8 cellular contexts compared by ENCODE assay signal in genomic region chr1:154760469-154760933, GRCh38.
DNase-seq lines count a peak whose midpoint lies in the region; ATAC-seq, FAIRE-seq and TF ChIP-seq lines count a peak whose summit lies in the region.

No MANE protein-coding gene starts in this region.

- no peaks in the 10 kb centered on the region for H3K27me3 ChIP-seq in Caco-2 (replicated peaks; ENCODE audit: control insufficient read depth, insufficient read depth, low read length)
- H3K27me3 ChIP-seq in HUES64 (ENCODE audit: insufficient read depth, low read length): peaks cover 34% of the 10 kb centered on the region
- no peaks in the 10 kb centered on the region; a peak in 2 of 5 replicates for H3K27me3 ChIP-seq in HepG2 (ENCODE audit: control insufficient read depth in 1 of 2, insufficient read depth in 2 of 2, low read length in 2 of 2)

- TF ChIP-seq POLR2A in HepG2 (IDR thresholded peaks at IDR 0.05; ENCODE audit: insufficient read depth in 1 of 2, low read depth in 2 of 2, low read length in 2 of 2): no peak

- no peak overlapping the region for H2AFZ ChIP-seq in HepG2 (ENCODE audit: low read length)

- H3K4me1 Mint-ChIP-seq in Caco-2 (ENCODE audit: low read depth, unreplicated experiment): peaks cover 5% of the 10 kb centered on the region
- peaks cover 12% of the 10 kb centered on the region for H3K4me1 Mint-ChIP-seq in central memory CD8-positive, alpha-beta T cell

- H3K27ac ChIP-seq in HUES64 (ENCODE audit: low read depth, low read length): no peak overlapping the region
- H3K27ac ChIP-seq in HepG2 (ENCODE audit: extremely low read length, insufficient read depth, low read length): no peak overlapping the region

- peak; percentile 97 for ATAC-seq in central memory CD8-positive, alpha-beta T cell (replicated peaks; ENCODE audit: extremely low read depth, poor library complexity, severe bottlenecking)
- ATAC-seq in HepG2 (peak; percentile 99), GM18873 (IDR thresholded peaks at IDR 0.05; ENCODE audit: low FRiP score, unreplicated experiment) (no peak), HG03108 (IDR thresholded peaks at IDR 0.05; ENCODE audit: unreplicated experiment) (no peak)

- H3K36me3 ChIP-seq in Caco-2 (ENCODE audit: control insufficient read depth, insufficient read depth, low read length): no peaks in the 10 kb centered on the region
- H3K36me3 ChIP-seq in HUES64 (ENCODE audit: insufficient read depth, low read length): no peaks in the 10 kb centered on the region
- no peaks in the 10 kb centered on the region for H3K36me3 ChIP-seq in HepG2 (replicated peaks in 1 of 2; ENCODE audit: control insufficient read depth in 1 of 2, insufficient read depth in 2 of 2, low read length in 2 of 2)

- H3K27ac Mint-ChIP-seq in Caco-2 (ENCODE audit: unreplicated experiment): no peak overlapping the region
- no peak overlapping the region for H3K27ac Mint-ChIP-seq in central memory CD8-positive, alpha-beta T cell (ENCODE audit: low read depth)

- TF ChIP-seq CTCF in Caco-2 (IDR thresholded peaks at IDR 0.05; ENCODE audit: insufficient read depth in 1 of 2, low read depth in 1 of 2, low read length in 1 of 2, severe bottlenecking in 1 of 2, unreplicated experiment in 1 of 2) (peak; percentile 82 to 93), HepG2 (CRISPR knock-in tag; IDR thresholded peaks at IDR 0.05) (peak; percentile 87)

- H3K9me3 Mint-ChIP-seq in Caco-2 (ENCODE audit: unreplicated experiment): no peaks in the 10 kb centered on the region
- H3K9me3 Mint-ChIP-seq in central memory CD8-positive, alpha-beta T cell: no peaks in the 10 kb centered on the region

- peak; percentile 84 for TF ChIP-seq RAD21 in HepG2 (CRISPR knock-in tag; IDR thresholded peaks at IDR 0.05)

- TF ChIP-seq EP300 in HepG2 (IDR thresholded peaks at IDR 0.05; ENCODE audit: low read depth in 2 of 2, low read length in 2 of 2): no peak
- no peak for TF ChIP-seq EP300 in HepG2 (CRISPR knock-in tag; IDR thresholded peaks at IDR 0.05; ENCODE audit: borderline replicate concordance)

- no peaks in the 10 kb centered on the region; the same call in 1 of the 2 replicates for H3K4me1 ChIP-seq in Caco-2
- H3K4me1 ChIP-seq in HUES64 (ENCODE audit: insufficient read depth, low read length): no peaks in the 10 kb centered on the region
- no peaks in the 10 kb centered on the region for H3K4me1 ChIP-seq in HepG2 (ENCODE audit: insufficient read depth, low read length)

- POLR2A ChIA-PET in Caco-2 (lab: Charles Lee): no interaction called here
- POLR2A ChIA-PET in HepG2 (lab: Yijun Ruan, JAX): no interaction called here

- peak; percentile 79 to 91 for DNase-seq in Caco-2
- peak; percentile 79 for DNase-seq in activated CD4-positive, alpha-beta T cell treated with anti-CD3 and anti-CD28 coated beads for 1 hour
- DNase-seq in central memory CD8-positive, alpha-beta T cell (ENCODE audit: low spot score in 2 of 2): peak; percentile 72 to 82
- DNase-seq in HepG2 (ENCODE audit: low spot score): peak; percentile 17
- peak; percentile 62 for DNase-seq in stimulated activated CD8-positive, alpha-beta memory T cell treated with anti-CD3 and anti-CD28 coated beads, Interleukin-12 subunit alpha, Interleukin-12 subunit beta, amount 100 ng/mL, for 24 hours (ENCODE audit: extremely low read depth)

- peaks cover 39% of the 10 kb centered on the region for H3K27me3 Mint-ChIP-seq in Caco-2 (ENCODE audit: insufficient read depth, unreplicated experiment)
- H3K27me3 Mint-ChIP-seq in central memory CD8-positive, alpha-beta T cell: peaks cover 34% of the 10 kb centered on the region

- no peaks in the 10 kb centered on the region for H3K79me2 ChIP-seq in HepG2 (ENCODE audit: insufficient read depth, low read length)

- WGBS in HUES64: 2% methylated on average over 54 of the region's 54 CpGs
- 26% methylated on average over 14 of the region's 54 CpGs for WGBS in HepG2 (ENCODE audit: low lambda C conversion rate)

- H3K4me3 Mint-ChIP-seq in Caco-2 (ENCODE audit: unreplicated experiment): peak overlapping the region; percentile 59
- no peak overlapping the region for H3K4me3 Mint-ChIP-seq in central memory CD8-positive, alpha-beta T cell

- H3K9ac ChIP-seq in HUES64 (ENCODE audit: low read depth, low read length) (peak overlapping the region; percentile 62), HepG2 (ENCODE audit: insufficient read depth, low read depth, low read length) (no peak overlapping the region)

- no peaks in the 10 kb centered on the region for H3K36me3 Mint-ChIP-seq in Caco-2 (ENCODE audit: insufficient read depth, unreplicated experiment)
- peaks cover 5% of the 10 kb centered on the region for H3K36me3 Mint-ChIP-seq in central memory CD8-positive, alpha-beta T cell (ENCODE audit: insufficient read depth)

- peak overlapping the region; percentile 42 for H3K4me2 ChIP-seq in HepG2 (ENCODE audit: low read depth, low read length)

- no peak for FAIRE-seq in HepG2 (lab: Jason Lieb, UNC)

- H4K20me1 ChIP-seq in HepG2 (ENCODE audit: insufficient read depth, low read length): no peaks in the 10 kb centered on the region

- CTCF ChIA-PET in Caco-2 (lab: Charles Lee) (interaction anchor here (0.7 to 1.6 kb wide), 5 partner anchors 20 to 201 kb away, joined by 3 to 4 read pairs (median 4); no protein-coding TSS in a partner anchor), HepG2 (lab: Yijun Ruan, JAX; ENCODE audit: low intra/inter-chr PET ratio, low total read pairs) (interaction anchor here (1.3 to 3.2 kb wide), 3 partner anchors 91 to 281 kb away, joined by 5 to 22 read pairs (median 9); partner anchors contain the start of gene UBE2Q1)

- BruUV-seq in Caco-2 (replicated peaks; lab: Mats Ljungman, UMichigan): no TSS peak
- BruUV-seq in HepG2 (replicated peaks; lab: Mats Ljungman, UMichigan): no TSS peak

- H3K9me3 ChIP-seq in Caco-2: no peaks in the 10 kb centered on the region
- H3K9me3 ChIP-seq in HUES64 (ENCODE audit: insufficient read depth, low read depth, low read length): no peaks in the 10 kb centered on the region
- no peaks in the 10 kb centered on the region for H3K9me3 ChIP-seq in HepG2 (ENCODE audit: low read length)

- in situ Hi-C loops in HepG2 (cut with HindIII; ENCODE audit: extremely low pct_ligation_motif_present, low pct_unique_long_range_greater_than_20kb): loop anchor here (10.0 kb wide), 1 partner anchor 196 kb away; the partner anchor contains the start of gene CHRNB2

- intact Hi-C loops in Caco-2 (cut with micrococcal nuclease; ENCODE audit: unreplicated experiment) (loop anchor here (1.0 to 2.0 kb wide), 2 partner anchors 91 to 202 kb away; partner anchors contain the start of gene UBE2Q1), HepG2 (cut with micrococcal nuclease; ENCODE audit: unreplicated experiment) (loop anchor here (1.0 to 5.0 kb wide), 2 partner anchors 91 to 203 kb away; partner anchors contain the start of gene UBE2Q1)

- H3K4me3 ChIP-seq in Caco-2 (ENCODE audit: low read depth, low read length) (peak overlapping the region; percentile 56), HUES64 (ENCODE audit: low read length) (peak overlapping the region; percentile 66), HepG2 (replicated peaks in 1 of 3; ENCODE audit: insufficient read depth in 1 of 3, low read depth in 2 of 3, low read length in 3 of 3) (peak overlapping the region; percentile 38 to 52 (median 40); a peak in 2 of 6 replicates)

TF ChIP-seq in HepG2, 621 proteins besides CTCF, POLR2A, EP300 and RAD21 (continues in another document):
- no peak for TF ChIP-seq ZNF639 (CRISPR knock-in tag; conservative IDR thresholded peaks at IDR 0.05)
- TF ChIP-seq HCFC1 (IDR thresholded peaks at IDR 0.05; ENCODE audit: low read depth, low read length): no peak
- no peak for TF ChIP-seq ZNF775 (CRISPR knock-in tag; IDR thresholded peaks at IDR 0.05; ENCODE audit: borderline replicate concordance)
- TF ChIP-seq HIC2 (CRISPR knock-in tag; IDR thresholded peaks at IDR 0.05; ENCODE audit: low read depth): no peak
- TF ChIP-seq ZNF749 (CRISPR knock-in tag; IDR thresholded peaks at IDR 0.05; ENCODE audit: borderline replicate concordance): no peak
- no peak for TF ChIP-seq FOXP1 (IDR thresholded peaks at IDR 0.05)
- no peak for TF ChIP-seq FOXP1 (CRISPR knock-in tag; IDR thresholded peaks at IDR 0.05)
- peak; percentile 24 to 60; a peak in 2 of 4 replicates for TF ChIP-seq HMGXB4 (CRISPR knock-in tag; IDR thresholded peaks at IDR 0.05; ENCODE audit: borderline replicate concordance in 1 of 2, low read depth in 1 of 2)

Comparison
In these comparisons a context has a peak if more than half of its experiments do, and no peak if none do; other contexts are left out.
1. DNase-seq: peak in every context shown above with its lines; median percentile 85 in Caco-2; 79 in activated CD4-positive, alpha-beta T cell treated with anti-CD3 and anti-CD28 coated beads for 1 hour; 77 in central memory CD8-positive, alpha-beta T cell; 62 in stimulated activated CD8-positive, alpha-beta memory T cell treated with anti-CD3 and anti-CD28 coated beads, Interleukin-12 subunit alpha, Interleukin-12 subunit beta, amount 100 ng/mL, for 24 hours; 17 in HepG2.
2. ATAC-seq: peak in central memory CD8-positive, alpha-beta T cell (single experiment) and HepG2 (single experiment); none in GM18873 (single experiment) and HG03108 (single experiment).
3. Peak in every context shown above with its lines, with median percentiles within 50 percentile points of each other: H3K4me3 ChIP-seq.